In the genomic region with DNA sequence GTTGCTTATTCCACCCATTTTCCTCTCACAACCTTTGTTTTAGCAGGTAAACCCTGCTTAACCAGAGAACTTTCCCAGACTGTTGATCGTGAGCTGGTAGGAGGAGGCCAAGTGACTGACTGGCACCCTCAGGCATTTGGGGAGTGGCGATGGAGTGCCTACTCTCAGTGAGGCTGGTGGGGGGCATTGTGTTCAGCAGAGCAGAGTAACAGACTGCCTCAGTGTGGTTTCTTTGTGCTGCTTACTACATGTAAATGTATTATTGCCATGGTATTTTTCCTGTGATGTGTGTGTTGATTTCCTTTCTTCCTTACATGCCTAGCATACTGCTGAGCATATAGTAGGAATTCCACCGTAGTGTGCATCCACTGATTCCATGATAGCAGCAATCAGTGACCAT, we compare ENCODE assay signal across 8 cellular contexts. TPM values are rescaled to one million over a fixed set of nuclear protein-coding genes. Genes with fewer than 3 reads are reported as not detected.
DNase-seq lines count a peak whose midpoint lies in the region; ATAC-seq and TF ChIP-seq lines count a peak whose summit lies in the region.

No MANE protein-coding gene starts in this region.

- H3K9me3 ChIP-seq in smooth muscle cell (replicated peaks; ENCODE audit: low read depth), result no peaks in the 10 kb centered on the region

- no peaks in the 10 kb centered on the region for H3K27me3 ChIP-seq in smooth muscle cell (ENCODE audit: low read depth)

- H3K9ac ChIP-seq in smooth muscle cell (ENCODE audit: low read depth), result no peak overlapping the region

- peaks cover 29% of the 10 kb centered on the region for H3K4me1 ChIP-seq in smooth muscle cell (ENCODE audit: low read depth)

- H3K4me3 Mint-ChIP-seq in activated naive CD4-positive, alpha-beta T cell treated with anti-CD3 and anti-CD28 coated beads, Interleukin-2, amount 10 ng/mL, durations not matched to agents 7 days and 5 days, result peak overlapping the region; percentile 89
- peak overlapping the region; percentile 98 for H3K4me3 Mint-ChIP-seq in activated CD8-positive, alpha-beta T cell treated with anti-CD3 and anti-CD28 coated beads for 36 hours

- peaks cover 46% of the 10 kb centered on the region for H3K36me3 Mint-ChIP-seq in activated naive CD4-positive, alpha-beta T cell treated with anti-CD3 and anti-CD28 coated beads, Interleukin-2, amount 10 ng/mL, durations not matched to agents 7 days and 5 days
- peaks cover 23% of the 10 kb centered on the region for H3K36me3 Mint-ChIP-seq in activated CD8-positive, alpha-beta T cell treated with anti-CD3 and anti-CD28 coated beads for 36 hours (ENCODE audit: low read depth)

- peaks cover 65% of the 10 kb centered on the region for H3K79me2 ChIP-seq in smooth muscle cell (ENCODE audit: low read depth)

- peak overlapping the region; percentile 6 for H3K27ac Mint-ChIP-seq in activated naive CD4-positive, alpha-beta T cell treated with anti-CD3 and anti-CD28 coated beads, Interleukin-2, amount 10 ng/mL, durations not matched to agents 7 days and 5 days
- H3K27ac Mint-ChIP-seq in activated CD8-positive, alpha-beta T cell treated with anti-CD3 and anti-CD28 coated beads for 36 hours, result peak overlapping the region; percentile 22

- DNase-seq in activated naive CD4-positive, alpha-beta T cell treated with anti-CD3 and anti-CD28 coated beads, Interleukin-2, amount 10 ng/mL, durations not matched to agents 7 days and 5 days, result no peak
- DNase-seq in activated naive CD4-positive, alpha-beta T cell treated with anti-CD3 and anti-CD28 coated beads, Interleukin-2, amount 50 U/mL, for 16 hours, result no peak
- DNase-seq in activated CD8-positive, alpha-beta T cell treated with anti-CD3 and anti-CD28 coated beads for 36 hours, result no peak
- DNase-seq in glomerular visceral epithelial cell (ENCODE audit: extremely low spot score) (peak; percentile 80), smooth muscle cell (lab: John Stamatoyannopoulos, UW; ENCODE audit: unreplicated experiment) (no peak), NCI-H146 (lab: John Stamatoyannopoulos, UW) (no peak)
- DNase-seq in activated effector memory CD4-positive, alpha-beta T cell treated with anti-CD3 and anti-CD28 coated beads, Interleukin-2, amount 50 U/mL, for 16 hours, result no peak
- no peak for DNase-seq in effector CD8-positive, alpha-beta T cell (lab: John Stamatoyannopoulos, UW)

- no peak overlapping the region for H2AFZ ChIP-seq in smooth muscle cell (ENCODE audit: low read depth)

- H3K27me3 Mint-ChIP-seq in activated naive CD4-positive, alpha-beta T cell treated with anti-CD3 and anti-CD28 coated beads, Interleukin-2, amount 10 ng/mL, durations not matched to agents 7 days and 5 days, result no peaks in the 10 kb centered on the region
- H3K27me3 Mint-ChIP-seq in activated CD8-positive, alpha-beta T cell treated with anti-CD3 and anti-CD28 coated beads for 36 hours, result no peaks in the 10 kb centered on the region

- peak overlapping the region; percentile 88 for H3K4me2 ChIP-seq in smooth muscle cell

- no peak for ATAC-seq in activated CD8-positive, alpha-beta T cell treated with anti-CD3 and anti-CD28 coated beads for 36 hours

- CTCF ChIA-PET in activated naive CD4-positive, alpha-beta T cell treated with anti-CD3 and anti-CD28 coated beads, Interleukin-2, amount 10 ng/mL, durations not matched to agents 7 days and 5 days (lab: Charles Lee), result interaction anchor here (0.9 to 3.3 kb wide), 2 partner anchors 28 to 65 kb away, joined by 4 to 12 read pairs; no protein-coding TSS in a partner anchor
- CTCF ChIA-PET in activated CD8-positive, alpha-beta T cell treated with anti-CD3 and anti-CD28 coated beads for 36 hours (lab: Charles Lee), result interaction anchor here (1.1 to 1.8 kb wide), 4 partner anchors 60 to 116 kb away, joined by 3 to 4 read pairs (median 3); no protein-coding TSS in a partner anchor

- no peak for TF ChIP-seq CTCF in activated CD8-positive, alpha-beta T cell treated with anti-CD3 and anti-CD28 coated beads for 36 hours (IDR thresholded peaks at IDR 0.05)
- TF ChIP-seq CTCF in smooth muscle cell (IDR thresholded peaks at IDR 0.05; ENCODE audit: borderline replicate concordance, insufficient read depth, poor library complexity, severe bottlenecking), result no peak

- H3K9me3 Mint-ChIP-seq in activated naive CD4-positive, alpha-beta T cell treated with anti-CD3 and anti-CD28 coated beads, Interleukin-2, amount 10 ng/mL, durations not matched to agents 7 days and 5 days, result no peaks in the 10 kb centered on the region
- H3K9me3 Mint-ChIP-seq in activated CD8-positive, alpha-beta T cell treated with anti-CD3 and anti-CD28 coated beads for 36 hours, result no peaks in the 10 kb centered on the region

- POLR2A ChIA-PET in activated CD8-positive, alpha-beta T cell treated with anti-CD3 and anti-CD28 coated beads for 36 hours (lab: Charles Lee), result interaction anchor here (0.9 to 1.5 kb wide), 3 partner anchors 11 to 51 kb away, joined by 3 to 4 read pairs (median 3); no protein-coding TSS in a partner anchor

- intact Hi-C loops in activated CD8-positive, alpha-beta T cell treated with anti-CD3 and anti-CD28 coated beads for 36 hours (cut with micrococcal nuclease), result loop anchor here (10.0 kb wide), 1 partner anchor 53 kb away; no protein-coding TSS in a partner anchor

- peak overlapping the region; percentile 82 for H3K4me3 ChIP-seq in smooth muscle cell

- peaks cover 6% of the 10 kb centered on the region for H3F3A ChIP-seq in smooth muscle cell (ENCODE audit: low read depth)

- 26% methylated on average over 3 of the region's 3 CpGs for WGBS in smooth muscle cell (ENCODE audit: low lambda C conversion rate)

- peaks cover 73% of the 10 kb centered on the region for H4K20me1 ChIP-seq in smooth muscle cell (ENCODE audit: low read depth)

- peaks cover 70% of the 10 kb centered on the region for H3K4me1 Mint-ChIP-seq in activated naive CD4-positive, alpha-beta T cell treated with anti-CD3 and anti-CD28 coated beads, Interleukin-2, amount 10 ng/mL, durations not matched to agents 7 days and 5 days
- peaks cover 68% of the 10 kb centered on the region for H3K4me1 Mint-ChIP-seq in activated CD8-positive, alpha-beta T cell treated with anti-CD3 and anti-CD28 coated beads for 36 hours (ENCODE audit: low read depth)

- no peaks in the 10 kb centered on the region for H3K36me3 ChIP-seq in smooth muscle cell (ENCODE audit: low read depth)

- peak overlapping the region; percentile 66 for H3K27ac ChIP-seq in smooth muscle cell (ENCODE audit: low read depth)

RNA-seq across cellular contexts. Expression of a gene that starts 2.6 kb away (rescaled TPM):
- total RNA-seq in activated CD8-positive, alpha-beta T cell treated with anti-CD3 and anti-CD28 coated beads for 36 hours, result 10 to 100 TPM; 23.3 to 24.5 TPM
- total RNA-seq in smooth muscle cell, result 14.2 and 16.9 TPM in 2 replicates
- 23.3 and 32.4 TPM in 2 replicates for polyA plus RNA-seq in smooth muscle cell

RNA-seq across cellular contexts. Expression of a gene that starts 28.3 kb away (rescaled TPM):
- 10 to 100 TPM; 28.4 to 29.0 TPM for total RNA-seq in activated CD8-positive, alpha-beta T cell treated with anti-CD3 and anti-CD28 coated beads for 36 hours
- 13.6 and 15.3 TPM in 2 replicates for total RNA-seq in smooth muscle cell
- polyA plus RNA-seq in smooth muscle cell, result 12.1 and 13.7 TPM in 2 replicates
